18 cellular contexts compared by ENCODE assay signal in the genomic region with DNA sequence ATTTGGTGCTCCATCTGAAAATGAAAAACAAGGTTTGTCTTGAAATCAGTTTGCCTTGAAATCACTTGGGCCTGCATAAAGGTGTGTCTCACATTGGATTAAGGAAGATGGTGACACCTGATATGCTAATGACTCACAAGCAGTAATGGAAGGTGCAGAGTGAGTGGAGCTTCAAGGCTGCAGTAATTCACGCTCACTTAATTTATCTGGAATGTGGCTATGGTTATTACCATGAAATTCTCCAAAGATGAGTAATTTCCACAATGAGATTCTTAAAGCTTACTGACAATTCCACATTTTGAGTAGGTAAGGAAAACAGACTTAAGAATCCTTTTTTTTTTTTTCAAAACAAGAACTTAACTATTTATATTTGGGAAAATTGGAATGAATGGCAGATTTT.
A peak's percentile ranks its signal among the peaks of the same experiment; 100 is the strongest.
DNase-seq lines count a peak whose midpoint lies in the region; ATAC-seq and TF ChIP-seq lines count a peak whose summit lies in the region.
"Had no signal": no experiment of that assay in that cellular context is flagged by ENCODE, and none has a peak within 500 bp of the region (broad histone marks: within the 10 kb centered on the region; RNA-seq: fewer than 3 reads in every experiment).

No MANE protein-coding gene starts in this region.

- peaks cover 0 to 28% (median 18%) of the 10 kb centered on the region in 10 experiments; a peak in 13 of 20 replicates for H3K4me1 ChIP-seq in BLaER1 treated with 17β-estradiol and CSF1 and Interleukin-3, amounts not matched to agents 10 nM and 100 nM
- no peaks in the 10 kb centered on the region for H3K4me1 ChIP-seq in adipocyte (ENCODE audit: control insufficient read depth, insufficient read depth, low read length)
- H3K4me1 ChIP-seq in gastrocnemius medialis = no peaks in the 10 kb centered on the region

- peak overlapping the region in 6 of 11 experiments; percentile 29 to 73 (median 65); a peak in 12 of 22 replicates for H3K4me2 ChIP-seq in BLaER1 treated with 17β-estradiol and CSF1 and Interleukin-3, amounts not matched to agents 10 nM and 100 nM

- H3K4me3 ChIP-seq in BLaER1 treated with 17β-estradiol and CSF1 and Interleukin-3, amounts not matched to agents 10 nM and 100 nM = no peak overlapping the region
- no peak overlapping the region for H3K4me3 ChIP-seq in adipocyte (ENCODE audit: low read length)
- H3K4me3 ChIP-seq in kidney epithelial cell (ENCODE audit: low read depth, low read length) = no peak overlapping the region
- H3K4me3 ChIP-seq in gastrocnemius medialis = no peak overlapping the region
- H3K4me3 ChIP-seq: thoracic aorta had no signal

- DNase-seq in HT1080 (ENCODE audit: low read depth) = peak; percentile 92
- peak; percentile 42 for DNase-seq in adipocyte (ENCODE audit: low read depth)
- peak; percentile 70 for DNase-seq in kidney epithelial cell (ENCODE audit: low read depth)
- DNase-seq in NOMO-1 (lab: John Stamatoyannopoulos, UW; ENCODE audit: unreplicated experiment in 2 of 2) = no peak
- DNase-seq in gastrocnemius medialis = no peak
- no peak for DNase-seq in CD1c-positive myeloid dendritic cell (ENCODE audit: extremely low spot score)
- DNase-seq: activated CD4-positive, alpha-beta T cell treated with anti-CD3 and anti-CD28 coated beads, Interleukin-2, amount 50 U/mL, for 48 hours; activated T-cell treated with anti-CD3 and anti-CD28 coated beads, Interleukin-2, amount 50 U/mL, for 48 hours; central memory CD4-positive, alpha-beta T cell; DMS79; effector CD8-positive, alpha-beta T cell; GOT3; NCI-H1436 treated with DMSO at 0.1 percent for 48 hours had no signal

- no peaks in the 10 kb centered on the region for H3K36me3 ChIP-seq in BLaER1 treated with 17β-estradiol and CSF1 and Interleukin-3, amounts not matched to agents 10 nM and 100 nM
- no peaks in the 10 kb centered on the region for H3K36me3 ChIP-seq in adipocyte (ENCODE audit: control insufficient read depth, insufficient read depth, low read length, severe bottlenecking)
- H3K36me3 ChIP-seq in kidney epithelial cell (ENCODE audit: control insufficient read depth, insufficient read depth, low read length) = no peaks in the 10 kb centered on the region
- H3K36me3 ChIP-seq in gastrocnemius medialis = no peaks in the 10 kb centered on the region
- H3K36me3 ChIP-seq: thoracic aorta had no signal

- intact Hi-C loops in gastrocnemius medialis (cut with DNase I; ENCODE audit: low total_unique reads) = no loop called here

- ATAC-seq in GM21717 (IDR thresholded peaks at IDR 0.05; ENCODE audit: unreplicated experiment) (no peak), gastrocnemius medialis (no peak)
- ATAC-seq: left lobe of liver, SK-N-SH treated with all-trans-retinoic acid at 6 μM for 48 hours had no signal

- peak overlapping the region in 1 of 11 experiments; percentile 67; a peak in 3 of 22 replicates for H3K27ac ChIP-seq in BLaER1 treated with 17β-estradiol and CSF1 and Interleukin-3, amounts not matched to agents 10 nM and 100 nM
- H3K27ac ChIP-seq in gastrocnemius medialis = no peak overlapping the region
- H3K27ac ChIP-seq: thoracic aorta had no signal

- no peak for TF ChIP-seq POLR2A in gastrocnemius medialis (IDR thresholded peaks at IDR 0.05)

- H3K9me3 ChIP-seq in BLaER1 treated with 17β-estradiol and CSF1 and Interleukin-3, amounts not matched to agents 10 nM and 100 nM (replicated peaks in 1 of 11) = peaks cover 6 to 31% (median 13%) of the 10 kb centered on the region in 11 experiments; a peak in 19 of 22 replicates
- H3K9me3 ChIP-seq in adipocyte (ENCODE audit: control insufficient read depth, low read length) = peaks cover 2% of the 10 kb centered on the region
- H3K9me3 ChIP-seq in gastrocnemius medialis = peaks cover 0 to 4% (median 0%) of the 10 kb centered on the region in 3 donors
- H3K9me3 ChIP-seq: thoracic aorta had no signal

- in situ Hi-C loops in gastrocnemius medialis (cut with MboI; ENCODE audit: low sequenced_read_pairs in 4 of 4) = no loop called here

- no peaks in the 10 kb centered on the region for H4K20me1 ChIP-seq in BLaER1 treated with 17β-estradiol and CSF1 and Interleukin-3, amounts not matched to agents 10 nM and 100 nM

- H3K27me3 ChIP-seq in BLaER1 treated with 17β-estradiol and CSF1 and Interleukin-3, amounts not matched to agents 10 nM and 100 nM = no peaks in the 10 kb centered on the region
- H3K27me3 ChIP-seq in adipocyte (replicated peaks; ENCODE audit: control insufficient read depth, insufficient read depth, low read length) (no peaks in the 10 kb centered on the region), kidney epithelial cell (ENCODE audit: control insufficient read depth, insufficient read depth, low read length) (no peaks in the 10 kb centered on the region), gastrocnemius medialis (no peaks in the 10 kb centered on the region)

- no peak for TF ChIP-seq CTCF in kidney epithelial cell (IDR thresholded peaks at IDR 0.05; ENCODE audit: insufficient read depth, low read length, poor library complexity, severe bottlenecking)
- TF ChIP-seq CTCF in gastrocnemius medialis (IDR thresholded peaks at IDR 0.05 in 4 of 5, conservative IDR thresholded peaks at IDR 0.05 in 1 of 5) = no peak

- no peak overlapping the region for H3K9ac ChIP-seq in BLaER1 treated with 17β-estradiol and CSF1 and Interleukin-3, amounts not matched to agents 10 nM and 100 nM
- no peak overlapping the region for H3K9ac ChIP-seq in adipocyte (ENCODE audit: low read length)

Comparison
In these comparisons a context has a peak if more than half of its experiments do, and no peak if none do; other contexts are left out.
1. DNase-seq: peak in HT1080 (single experiment), adipocyte (single experiment) and kidney epithelial cell (single experiment); none in NOMO-1 (0 of 2), gastrocnemius medialis (0 of 2) and CD1c-positive myeloid dendritic cell (single experiment).